In genomic region chr1:108962681-108963051, GRCh38 we compare ENCODE assay signal across 8 cellular contexts.
DNase-seq lines count a peak whose midpoint lies in the region; ATAC-seq and TF ChIP-seq lines count a peak whose summit lies in the region.

No MANE protein-coding gene starts in this region.

- TF ChIP-seq CTCF in GM12865 (IDR thresholded peaks at IDR 0.05; ENCODE audit: insufficient read depth, low read depth, low read length, missing control alignments) = no peak

- ATAC-seq in HG02884 (IDR thresholded peaks at IDR 0.05; ENCODE audit: unreplicated experiment) = no peak

- H3K4me3 ChIP-seq in GM12865 (ENCODE audit: low read depth, low read length) = peak overlapping the region; percentile 65
- H3K4me3 ChIP-seq in iPS-11a (ENCODE audit: low read depth, low read length) = peak overlapping the region; percentile 80

- DNase-seq in GM12865 (ENCODE audit: low read depth) (peak; percentile 62), NCI-H1105 (lab: John Stamatoyannopoulos, UW) (peak; percentile 8), GF-D8 (lab: John Stamatoyannopoulos, UW) (no peak), SW 1271 (lab: John Stamatoyannopoulos, UW) (no peak)
- peak; percentile 38 to 51 for DNase-seq in stimulated activated CD4-positive, alpha-beta T cell treated with anti-CD3 and anti-CD28 coated beads, Interleukin-2, amount 100 ng/mL, for 24 hours

- peaks cover 13% of the 10 kb centered on the region for H3K36me3 Mint-ChIP-seq in activated naive CD4-positive, alpha-beta T cell treated with anti-CD3 and anti-CD28 coated beads, Interleukin-2, amount 50 U/mL, for 24 hours

- no peaks in the 10 kb centered on the region for H3K9me3 Mint-ChIP-seq in activated naive CD4-positive, alpha-beta T cell treated with anti-CD3 and anti-CD28 coated beads, Interleukin-2, amount 50 U/mL, for 24 hours

- no peaks in the 10 kb centered on the region for H3K27me3 Mint-ChIP-seq in activated naive CD4-positive, alpha-beta T cell treated with anti-CD3 and anti-CD28 coated beads, Interleukin-2, amount 50 U/mL, for 24 hours

- H3K27ac Mint-ChIP-seq in activated naive CD4-positive, alpha-beta T cell treated with anti-CD3 and anti-CD28 coated beads, Interleukin-2, amount 50 U/mL, for 24 hours = peak overlapping the region; percentile 55

- H3K4me1 Mint-ChIP-seq in activated naive CD4-positive, alpha-beta T cell treated with anti-CD3 and anti-CD28 coated beads, Interleukin-2, amount 50 U/mL, for 24 hours = peaks cover 42% of the 10 kb centered on the region

- H3K4me3 Mint-ChIP-seq in activated naive CD4-positive, alpha-beta T cell treated with anti-CD3 and anti-CD28 coated beads, Interleukin-2, amount 50 U/mL, for 24 hours = peak overlapping the region; percentile 80

Comparison
In these comparisons a context has a peak if more than half of its experiments do, and no peak if none do; other contexts are left out.
1. DNase-seq: peak in GM12865 (single experiment), NCI-H1105 (single experiment) and stimulated activated CD4-positive, alpha-beta T cell treated with anti-CD3 and anti-CD28 coated beads, Interleukin-2, amount 100 ng/mL, for 24 hours (2 of 2); none in GF-D8 (single experiment) and SW 1271 (0 of 2).